Comparison of ENCODE assay signal across 20 cellular contexts in genomic region chr17:57433396-57433944, GRCh38.
DNase-seq lines count a peak whose midpoint lies in the region; ATAC-seq and TF ChIP-seq lines count a peak whose summit lies in the region.
"Had no signal": no experiment of that assay in that cellular context is flagged by ENCODE, and none has a peak within 500 bp of the region (broad histone marks: within the 10 kb centered on the region; RNA-seq: fewer than 3 reads in every experiment).

No MANE protein-coding gene starts in this region.

- H3K4me2 ChIP-seq in GM23338 (no peak overlapping the region), Loucy (ENCODE audit: low read depth, low read length, poor library complexity, severe bottlenecking) (no peak overlapping the region), neural progenitor cell (no peak overlapping the region)

- H3F3A ChIP-seq in GM23338 (replicated peaks; ENCODE audit: low read depth) (no peaks in the 10 kb centered on the region), Loucy (ENCODE audit: low read depth) (peaks cover 15% of the 10 kb centered on the region), neural progenitor cell (ENCODE audit: low read depth) (no peaks in the 10 kb centered on the region)

- no peaks in the 10 kb centered on the region for H3K36me3 ChIP-seq in GM23338 (ENCODE audit: insufficient read depth)
- H3K36me3 ChIP-seq in Loucy (ENCODE audit: insufficient read depth, low read length): peaks cover 27% of the 10 kb centered on the region; the same call in 1 of the 2 replicates
- no peaks in the 10 kb centered on the region for H3K36me3 ChIP-seq in endodermal cell (ENCODE audit: control insufficient read depth, insufficient read depth, low read length)
- H3K36me3 ChIP-seq in neural progenitor cell: no peaks in the 10 kb centered on the region
- H3K36me3 ChIP-seq: SJSA1 had no signal

- H3K79me2 ChIP-seq in GM23338 (replicated peaks; ENCODE audit: insufficient read depth): peaks cover 27% of the 10 kb centered on the region
- H3K79me2 ChIP-seq in Loucy (ENCODE audit: insufficient read depth, low read length): peaks cover 90% of the 10 kb centered on the region
- peaks cover 100% of the 10 kb centered on the region for H3K79me2 ChIP-seq in neural progenitor cell (ENCODE audit: low read depth)

- H3K9me3 Mint-ChIP-seq in GM23338 (no peaks in the 10 kb centered on the region), endodermal cell (no peaks in the 10 kb centered on the region), neural progenitor cell (no peaks in the 10 kb centered on the region), progenitor cell of endocrine pancreas (ENCODE audit: low read depth) (no peaks in the 10 kb centered on the region)
- H3K9me3 Mint-ChIP-seq in activated naive CD8-positive, alpha-beta T cell treated with anti-CD3 and anti-CD28 coated beads for 36 hours: no peaks in the 10 kb centered on the region
- no peaks in the 10 kb centered on the region for H3K9me3 Mint-ChIP-seq in stimulated activated effector memory CD8-positive, alpha-beta T cell treated with anti-CD3 and anti-CD28 coated beads, Interleukin-12 subunit alpha, Interleukin-12 subunit beta, amount 100 ng/mL, for 72 hours
- H3K9me3 Mint-ChIP-seq: IgD-negative memory B cell had no signal

- H3K4me1 ChIP-seq in GM23338 (ENCODE audit: insufficient read depth): peaks cover 19% of the 10 kb centered on the region
- peaks cover 90% of the 10 kb centered on the region for H3K4me1 ChIP-seq in Loucy (ENCODE audit: insufficient read depth, low read length, poor library complexity, severe bottlenecking)
- peaks cover 7% of the 10 kb centered on the region for H3K4me1 ChIP-seq in endodermal cell (ENCODE audit: control insufficient read depth, insufficient read depth, low read length)
- peaks cover 24% of the 10 kb centered on the region for H3K4me1 ChIP-seq in neural progenitor cell

- DNase-seq in GM23338 (ENCODE audit: low spot score) (peak; percentile 44), endodermal cell (no peak), neural progenitor cell (ENCODE audit: low spot score) (peak; percentile 50), epidermal melanocyte (ENCODE audit: insufficient read length, low spot score) (no peak), progenitor cell of endocrine pancreas (ENCODE audit: low spot score, unreplicated experiment) (no peak)
- DNase-seq in activated naive CD8-positive, alpha-beta T cell treated with anti-CD3 and anti-CD28 coated beads for 36 hours: no peak
- no peak for DNase-seq in stimulated activated effector memory CD8-positive, alpha-beta T cell treated with anti-CD3 and anti-CD28 coated beads, Interleukin-12 subunit alpha, Interleukin-12 subunit beta, amount 100 ng/mL, for 72 hours (ENCODE audit: low spot score in 2 of 2)
- DNase-seq: COR-L47, DMS153, EL, HCEC 1CT, NCI-H1436, NCI-H2029, NCI-H2171 treated with DMSO at 0.1 percent for 48 hours, NCI-H446 treated with DMSO at 0.1 percent for 48 hours, NCI-H748 treated with DMSO at 0.1 percent for 48 hours, RPMI8226 had no signal

- WGBS in endodermal cell (ENCODE audit: insufficient coverage in 1 of 2, insufficient read length in 1 of 2), 2 experiments: 92 to 95% methylated on average over 7 to 11 of the region's 11 CpGs

- ATAC-seq in GM23338: peak; percentile 21; the same call in 2 of the 3 replicates
- ATAC-seq in stimulated activated effector memory CD8-positive, alpha-beta T cell treated with anti-CD3 and anti-CD28 coated beads, Interleukin-12 subunit alpha, Interleukin-12 subunit beta, amount 100 ng/mL, for 72 hours: no peak

- H3K9me3 ChIP-seq in Loucy (ENCODE audit: insufficient read depth, low read depth, low read length): no peaks in the 10 kb centered on the region
- H3K9me3 ChIP-seq in endodermal cell (ENCODE audit: control insufficient read depth, low read length): no peaks in the 10 kb centered on the region
- no peaks in the 10 kb centered on the region for H3K9me3 ChIP-seq in neural progenitor cell (ENCODE audit: low read depth)
- H3K9me3 ChIP-seq: SJSA1 had no signal

- peak overlapping the region; percentile 33 for H3K9ac ChIP-seq in Loucy (ENCODE audit: low read depth, low read length, poor library complexity, severe bottlenecking)
- H3K9ac ChIP-seq in endodermal cell (ENCODE audit: extremely low read depth, low read length, poor library complexity, severe bottlenecking): no peak overlapping the region
- no peak overlapping the region for H3K9ac ChIP-seq in neural progenitor cell

- peaks cover 29% of the 10 kb centered on the region for H3K4me1 Mint-ChIP-seq in GM23338
- peaks cover 31% of the 10 kb centered on the region for H3K4me1 Mint-ChIP-seq in endodermal cell
- H3K4me1 Mint-ChIP-seq in neural progenitor cell: peaks cover 70% of the 10 kb centered on the region
- H3K4me1 Mint-ChIP-seq in activated naive CD8-positive, alpha-beta T cell treated with anti-CD3 and anti-CD28 coated beads for 36 hours: peaks cover 32% of the 10 kb centered on the region
- peaks cover 20% of the 10 kb centered on the region for H3K4me1 Mint-ChIP-seq in progenitor cell of endocrine pancreas (ENCODE audit: low read depth)
- H3K4me1 Mint-ChIP-seq in stimulated activated effector memory CD8-positive, alpha-beta T cell treated with anti-CD3 and anti-CD28 coated beads, Interleukin-12 subunit alpha, Interleukin-12 subunit beta, amount 100 ng/mL, for 72 hours: peaks cover 59% of the 10 kb centered on the region

- H2AFZ ChIP-seq in GM23338 (no peak overlapping the region), Loucy (ENCODE audit: low read length) (no peak overlapping the region), neural progenitor cell (replicated peaks) (no peak overlapping the region)

- no peaks in the 10 kb centered on the region for H3K27me3 ChIP-seq in GM23338 (ENCODE audit: insufficient read depth)
- H3K27me3 ChIP-seq in Loucy (ENCODE audit: insufficient read depth, low read length, poor library complexity, severe bottlenecking): no peaks in the 10 kb centered on the region
- H3K27me3 ChIP-seq in endodermal cell (ENCODE audit: control insufficient read depth, insufficient read depth, low read length, poor library complexity, severe bottlenecking): no peaks in the 10 kb centered on the region
- H3K27me3 ChIP-seq in neural progenitor cell: no peaks in the 10 kb centered on the region
- H3K27me3 ChIP-seq: SJSA1 had no signal

- H3K9me2 ChIP-seq in GM23338 (ENCODE audit: insufficient read depth) (no peaks in the 10 kb centered on the region), Loucy (replicated peaks; ENCODE audit: low read depth, low read length) (no peaks in the 10 kb centered on the region)

- H3K27ac ChIP-seq in GM23338 (ENCODE audit: low read depth) (no peak overlapping the region), endodermal cell (ENCODE audit: low read depth, low read length) (no peak overlapping the region), neural progenitor cell (no peak overlapping the region)
- H3K27ac ChIP-seq: SJSA1 had no signal

- H3K4me3 Mint-ChIP-seq in GM23338: no peak overlapping the region
- no peak overlapping the region for H3K4me3 Mint-ChIP-seq in endodermal cell
- no peak overlapping the region for H3K4me3 Mint-ChIP-seq in neural progenitor cell
- H3K4me3 Mint-ChIP-seq in activated naive CD8-positive, alpha-beta T cell treated with anti-CD3 and anti-CD28 coated beads for 36 hours: no peak overlapping the region
- no peak overlapping the region for H3K4me3 Mint-ChIP-seq in progenitor cell of endocrine pancreas (ENCODE audit: low read depth)
- no peak overlapping the region for H3K4me3 Mint-ChIP-seq in stimulated activated effector memory CD8-positive, alpha-beta T cell treated with anti-CD3 and anti-CD28 coated beads, Interleukin-12 subunit alpha, Interleukin-12 subunit beta, amount 100 ng/mL, for 72 hours
- H3K4me3 Mint-ChIP-seq: IgD-negative memory B cell had no signal

- H3K27ac Mint-ChIP-seq in GM23338 (no peak overlapping the region), endodermal cell (no peak overlapping the region), neural progenitor cell (no peak overlapping the region), progenitor cell of endocrine pancreas (no peak overlapping the region)
- H3K27ac Mint-ChIP-seq in activated naive CD8-positive, alpha-beta T cell treated with anti-CD3 and anti-CD28 coated beads for 36 hours: no peak overlapping the region
- H3K27ac Mint-ChIP-seq in stimulated activated effector memory CD8-positive, alpha-beta T cell treated with anti-CD3 and anti-CD28 coated beads, Interleukin-12 subunit alpha, Interleukin-12 subunit beta, amount 100 ng/mL, for 72 hours: no peak overlapping the region

- peaks cover 8% of the 10 kb centered on the region for H3K27me3 Mint-ChIP-seq in GM23338 (ENCODE audit: insufficient read depth, low read depth, poor library complexity)
- no peaks in the 10 kb centered on the region for H3K27me3 Mint-ChIP-seq in endodermal cell (ENCODE audit: insufficient read depth)
- peaks cover 3% of the 10 kb centered on the region for H3K27me3 Mint-ChIP-seq in neural progenitor cell (ENCODE audit: insufficient read depth, low read depth)
- no peaks in the 10 kb centered on the region for H3K27me3 Mint-ChIP-seq in activated naive CD8-positive, alpha-beta T cell treated with anti-CD3 and anti-CD28 coated beads for 36 hours
- no peaks in the 10 kb centered on the region for H3K27me3 Mint-ChIP-seq in progenitor cell of endocrine pancreas
- H3K27me3 Mint-ChIP-seq: IgD-negative memory B cell had no signal

- H3K4me3 ChIP-seq in GM23338 (no peak overlapping the region), Loucy (ENCODE audit: low read length, poor library complexity, severe bottlenecking) (no peak overlapping the region), endodermal cell (ENCODE audit: low read length) (no peak overlapping the region), neural progenitor cell (no peak overlapping the region)
- H3K4me3 ChIP-seq: SJSA1 had no signal

- H3K36me3 Mint-ChIP-seq in GM23338 (ENCODE audit: low read depth) (no peaks in the 10 kb centered on the region), endodermal cell (ENCODE audit: low read depth) (no peaks in the 10 kb centered on the region), neural progenitor cell (peaks cover 34% of the 10 kb centered on the region), progenitor cell of endocrine pancreas (ENCODE audit: insufficient read depth) (peaks cover 4% of the 10 kb centered on the region)
- peaks cover 10% of the 10 kb centered on the region for H3K36me3 Mint-ChIP-seq in activated naive CD8-positive, alpha-beta T cell treated with anti-CD3 and anti-CD28 coated beads for 36 hours
- peaks cover 4% of the 10 kb centered on the region for H3K36me3 Mint-ChIP-seq in stimulated activated effector memory CD8-positive, alpha-beta T cell treated with anti-CD3 and anti-CD28 coated beads, Interleukin-12 subunit alpha, Interleukin-12 subunit beta, amount 100 ng/mL, for 72 hours

- TF ChIP-seq CTCF in GM23338 (conservative IDR thresholded peaks at IDR 0.05; ENCODE audit: low read depth in 2 of 2) (0 out of 4 replicates have a peak, but pooled peaks of 1 of the 2 experiments have one; percentile 1), Loucy (conservative IDR thresholded peaks at IDR 0.05; ENCODE audit: low read length) (no peak), endodermal cell (conservative IDR thresholded peaks at IDR 0.05) (peak; percentile 57), neural progenitor cell (IDR thresholded peaks at IDR 0.05) (peak; percentile 9), progenitor cell of endocrine pancreas (IDR thresholded peaks at IDR 0.05; ENCODE audit: unreplicated experiment) (no peak)

- peaks cover 6% of the 10 kb centered on the region for H4K20me1 ChIP-seq in GM23338 (replicated peaks; ENCODE audit: insufficient read depth)
- H4K20me1 ChIP-seq in Loucy (ENCODE audit: insufficient read depth, low read length, poor library complexity, severe bottlenecking): no peaks in the 10 kb centered on the region
- peaks cover 60% of the 10 kb centered on the region for H4K20me1 ChIP-seq in neural progenitor cell (ENCODE audit: low read depth)

Comparison
In these comparisons a context has a peak if more than half of its experiments do, and no peak if none do; other contexts are left out.
1. DNase-seq: peak in GM23338 (single experiment) and neural progenitor cell (single experiment); none in endodermal cell (single experiment), activated naive CD8-positive, alpha-beta T cell treated with anti-CD3 and anti-CD28 coated beads for 36 hours (single experiment), epidermal melanocyte (single experiment), progenitor cell of endocrine pancreas (single experiment) and stimulated activated effector memory CD8-positive, alpha-beta T cell treated with anti-CD3 and anti-CD28 coated beads, Interleukin-12 subunit alpha, Interleukin-12 subunit beta, amount 100 ng/mL, for 72 hours (0 of 2).
2. CTCF ChIP-seq: peak in endodermal cell (single experiment) and neural progenitor cell (single experiment); none in Loucy (single experiment) and progenitor cell of endocrine pancreas (single experiment).